1 cellular context compared by ENCODE assay signal in genomic region chr3:56467108-56467507, GRCh38.
TF ChIP-seq lines count a peak whose summit lies in the region.

No MANE protein-coding gene starts in this region.

TF ChIP-seq in SK-N-SH, 30 proteins besides CTCF, POLR2A, EP300 and RAD21 (continued from another document):
- TF ChIP-seq, protein P1, sequence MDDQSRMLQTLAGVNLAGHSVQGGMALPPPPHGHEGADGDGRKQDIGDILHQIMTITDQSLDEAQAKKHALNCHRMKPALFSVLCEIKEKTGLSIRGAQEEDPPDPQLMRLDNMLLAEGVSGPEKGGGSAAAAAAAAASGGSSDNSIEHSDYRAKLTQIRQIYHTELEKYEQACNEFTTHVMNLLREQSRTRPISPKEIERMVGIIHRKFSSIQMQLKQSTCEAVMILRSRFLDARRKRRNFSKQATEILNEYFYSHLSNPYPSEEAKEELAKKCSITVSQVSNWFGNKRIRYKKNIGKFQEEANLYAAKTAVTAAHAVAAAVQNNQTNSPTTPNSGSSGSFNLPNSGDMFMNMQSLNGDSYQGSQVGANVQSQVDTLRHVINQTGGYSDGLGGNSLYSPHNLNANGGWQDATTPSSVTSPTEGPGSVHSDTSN (IDR thresholded peaks at IDR 0.05), result peak; percentile 99
- TF ChIP-seq RCOR1 (IDR thresholded peaks at IDR 0.05; ENCODE audit: low read length) (no peak), YY1 (IDR thresholded peaks at IDR 0.05; ENCODE audit: low read depth) (no peak), MAX (IDR thresholded peaks at IDR 0.05; ENCODE audit: low read depth) (no peak), USF1 (IDR thresholded peaks at IDR 0.05; ENCODE audit: borderline replicate concordance, low read depth) (no peak), FOSL2 (IDR thresholded peaks at IDR 0.05; ENCODE audit: borderline replicate concordance, low read depth) (no peak), ZBTB33 (IDR thresholded peaks at IDR 0.05; ENCODE audit: borderline replicate concordance, low read depth) (no peak), FOXM1 (IDR thresholded peaks at IDR 0.05; ENCODE audit: low read depth) (no peak), NRF1 (IDR thresholded peaks at IDR 0.05; ENCODE audit: low read depth, low read length) (no peak), GABPA (IDR thresholded peaks at IDR 0.05; ENCODE audit: low read depth) (no peak), CHD2 (IDR thresholded peaks at IDR 0.05; ENCODE audit: low read length, partially characterized antibody) (peak; percentile 70), ELF1 (IDR thresholded peaks at IDR 0.05) (0 out of 2 replicates have a peak, but pooled peaks have one; percentile 28), GATA2 (CRISPR knock-in tag; IDR thresholded peaks at IDR 0.05) (no peak), TAF1 (IDR thresholded peaks at IDR 0.05; ENCODE audit: borderline replicate concordance, low read depth, low read length) (no peak), POLR2AphosphoS5 (IDR thresholded peaks at IDR 0.05; ENCODE audit: low read depth, low read length) (no peak)
- TF ChIP-seq, protein P2, sequence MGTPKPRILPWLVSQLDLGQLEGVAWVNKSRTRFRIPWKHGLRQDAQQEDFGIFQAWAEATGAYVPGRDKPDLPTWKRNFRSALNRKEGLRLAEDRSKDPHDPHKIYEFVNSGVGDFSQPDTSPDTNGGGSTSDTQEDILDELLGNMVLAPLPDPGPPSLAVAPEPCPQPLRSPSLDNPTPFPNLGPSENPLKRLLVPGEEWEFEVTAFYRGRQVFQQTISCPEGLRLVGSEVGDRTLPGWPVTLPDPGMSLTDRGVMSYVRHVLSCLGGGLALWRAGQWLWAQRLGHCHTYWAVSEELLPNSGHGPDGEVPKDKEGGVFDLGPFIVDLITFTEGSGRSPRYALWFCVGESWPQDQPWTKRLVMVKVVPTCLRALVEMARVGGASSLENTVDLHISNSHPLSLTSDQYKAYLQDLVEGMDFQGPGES (IDR thresholded peaks at IDR 0.05; ENCODE audit: low read depth, low read length), result peak; percentile 59
TF ChIP-seq in SK-N-SH: peak in this region for 4.
